In genomic region chr13:110361365-110361911, GRCh38 we compare ENCODE assay signal across 9 cellular contexts. TPM values are rescaled to one million over a fixed set of nuclear protein-coding genes. Genes with fewer than 3 reads are reported as not detected.
DNase-seq lines count a peak whose midpoint lies in the region; ATAC-seq and TF ChIP-seq lines count a peak whose summit lies in the region.
"Had no signal": no experiment of that assay in that cellular context is flagged by ENCODE, and none has a peak within 500 bp of the region (broad histone marks: within the 10 kb centered on the region; RNA-seq: fewer than 3 reads in every experiment).

No MANE protein-coding gene starts in this region.

- H3K27me3 Mint-ChIP-seq in naive thymus-derived CD8-positive, alpha-beta T cell = peaks cover 0 to 33% (median 8%) of the 10 kb centered on the region in 5 donors

- H3K27ac ChIP-seq in brain microvascular endothelial cell (peak overlapping the region; percentile 100), left ventricle myocardium inferior (replicated peaks) (peak overlapping the region; percentile 86)
- H3K27ac ChIP-seq: neutrophil had no signal

- in situ Hi-C loops in brain microvascular endothelial cell (cut with HindIII; ENCODE audit: low pct_ligation_motif_present, low sequenced_read_pairs) = no loop called here

- peaks cover 73% of the 10 kb centered on the region for H3K4me1 ChIP-seq in left ventricle myocardium inferior

- no peaks in the 10 kb centered on the region for H3K36me3 Mint-ChIP-seq in naive thymus-derived CD8-positive, alpha-beta T cell

- no peaks in the 10 kb centered on the region for H3K9me3 Mint-ChIP-seq in naive thymus-derived CD8-positive, alpha-beta T cell

- intact Hi-C loops in left ventricle myocardium inferior (cut with micrococcal nuclease) = no loop called here
- intact Hi-C loops in posterior vena cava (cut with DNase I) = no loop called here

- peaks cover 0 to 2% (median 0%) of the 10 kb centered on the region in 4 donors for H3K4me1 Mint-ChIP-seq in naive thymus-derived CD8-positive, alpha-beta T cell

- POLR2A ChIA-PET in naive thymus-derived CD8-positive, alpha-beta T cell (lab: Charles Lee) = no interaction called here

- H3K4me3 ChIP-seq in AG09309 (ENCODE audit: control insufficient read depth, low read depth, low read length) = no peak overlapping the region
- H3K4me3 ChIP-seq in brain microvascular endothelial cell (ENCODE audit: low read depth, low read length) = no peak overlapping the region
- H3K4me3 ChIP-seq in left ventricle myocardium inferior = peak overlapping the region; percentile 26

- peaks cover 77% of the 10 kb centered on the region for H3K36me3 ChIP-seq in brain microvascular endothelial cell (replicated peaks)
- peaks cover 23% of the 10 kb centered on the region for H3K36me3 ChIP-seq in left ventricle myocardium inferior
- H3K36me3 ChIP-seq: neutrophil had no signal

- ATAC-seq in naive thymus-derived CD8-positive, alpha-beta T cell = no peak

- no peaks in the 10 kb centered on the region for H3K27me3 ChIP-seq in brain microvascular endothelial cell (replicated peaks)
- H3K27me3 ChIP-seq in left ventricle myocardium inferior (ENCODE audit: low read depth) = no peaks in the 10 kb centered on the region

- H3K27ac Mint-ChIP-seq in naive thymus-derived CD8-positive, alpha-beta T cell = no peak overlapping the region

- TF ChIP-seq CTCF in AG09309 (IDR thresholded peaks at IDR 0.05; ENCODE audit: control insufficient read depth, insufficient read depth, low read depth, low read length, missing control alignments) = no peak
- no peak for TF ChIP-seq CTCF in brain microvascular endothelial cell (IDR thresholded peaks at IDR 0.05; ENCODE audit: low read depth, low read length, missing control alignments)
- TF ChIP-seq CTCF in left ventricle myocardium inferior (IDR thresholded peaks at IDR 0.05; ENCODE audit: borderline replicate concordance) = no peak

- H3K9me3 ChIP-seq in left ventricle myocardium inferior (replicated peaks) = no peaks in the 10 kb centered on the region
- H3K9me3 ChIP-seq: neutrophil had no signal

- H3K4me3 Mint-ChIP-seq in naive thymus-derived CD8-positive, alpha-beta T cell = no peak overlapping the region

- DNase-seq in AG09309 (ENCODE audit: low read depth) (peak; percentile 76), brain microvascular endothelial cell (peak; percentile 100), left ventricle myocardium inferior (peak; percentile 83), posterior vena cava (ENCODE audit: low spot score) (peak; percentile 96), T1000 (lab: John Stamatoyannopoulos, UW) (no peak), NCI-H526 treated with DMSO at 0.1 percent for 48 hours (lab: John Stamatoyannopoulos, UW) (no peak), NCI-H774 (lab: John Stamatoyannopoulos, UW) (no peak)
- no peak for DNase-seq in naive thymus-derived CD8-positive, alpha-beta T cell

RNA-seq across cellular contexts. Expression of gene COL4A2, which starts 54.4 kb away (rescaled TPM):
- 117 TPM for total RNA-seq in left ventricle myocardium inferior
- total RNA-seq in posterior vena cava = 100 to 1,000 TPM; 816 to 963 TPM
- total RNA-seq in naive thymus-derived CD8-positive, alpha-beta T cell = not detected
- not detected for polyA plus RNA-seq in naive thymus-derived CD8-positive, alpha-beta T cell

RNA-seq across cellular contexts. Expression of gene COL4A1, which starts 54.5 kb away (rescaled TPM):
- total RNA-seq in left ventricle myocardium inferior (120 TPM), posterior vena cava (1,000 to 10,000 TPM in 1 of 2 donors, 100 to 1,000 TPM in 1; 830 to 1,061 TPM)
- not detected for total RNA-seq in naive thymus-derived CD8-positive, alpha-beta T cell
- not detected for polyA plus RNA-seq in naive thymus-derived CD8-positive, alpha-beta T cell

Comparison
In these comparisons a context has a peak if more than half of its experiments do, and no peak if none do; other contexts are left out.
1. DNase-seq: peak in AG09309 (single experiment), brain microvascular endothelial cell (single experiment), left ventricle myocardium inferior (single experiment) and posterior vena cava (single experiment); none in T1000 (single experiment), naive thymus-derived CD8-positive, alpha-beta T cell (0 of 10), NCI-H526 treated with DMSO at 0.1 percent for 48 hours (single experiment) and NCI-H774 (single experiment).
2. RNA of gene COL4A2, which starts 54.4 kb away (total RNA-seq): 816 to 963 TPM in posterior vena cava and 117 TPM in left ventricle myocardium inferior (single experiment); not detected in naive thymus-derived CD8-positive, alpha-beta T cell; every median in the first group is over 100 times any median in the second.
3. RNA of gene COL4A1, which starts 54.5 kb away (total RNA-seq): 830 to 1,061 TPM in posterior vena cava and 120 TPM in left ventricle myocardium inferior (single experiment); not detected in naive thymus-derived CD8-positive, alpha-beta T cell; every median in the first group is over 100 times any median in the second.